ENCODE assay signal across 8 cellular contexts in genomic region chr6:28643017-28643740, GRCh38.
DNase-seq lines count a peak whose midpoint lies in the region; ATAC-seq and TF ChIP-seq lines count a peak whose summit lies in the region.

No MANE protein-coding gene starts in this region.

- POLR2A ChIA-PET in WTC11 (lab: Charles Lee): no interaction called here

- H3K4me3 Mint-ChIP-seq in WTC11 (peak overlapping the region; percentile 78), natural killer cell (no peak overlapping the region)

- ATAC-seq in WTC11: peak; percentile 88
- no peak for ATAC-seq in omental fat pad (ENCODE audit: low FRiP score)
- ATAC-seq in natural killer cell: no peak

- H3K4me1 Mint-ChIP-seq in WTC11 (0 out of 2 replicates have a peak, but pooled peaks cover 6% of the 10 kb centered on the region), natural killer cell (no peaks in the 10 kb centered on the region)

- TF ChIP-seq CTCF in WTC11 (IDR thresholded peaks at IDR 0.05) (no peak), omental fat pad (IDR thresholded peaks at IDR 0.05) (no peak), natural killer cell (IDR thresholded peaks at IDR 0.05) (no peak)

- CTCF ChIA-PET in WTC11 (lab: Charles Lee): interaction anchor here (0.7 kb wide), 1 partner anchor 8 kb away, joined by 3 read pairs; no protein-coding TSS in a partner anchor

- in situ Hi-C loops in KBM-7 (cut with MboI; ENCODE audit: low pct_unique_long_range_greater_than_20kb, low sequenced_read_pairs): no loop called here

- no peak overlapping the region for H3K27ac Mint-ChIP-seq in WTC11
- no peak overlapping the region for H3K27ac Mint-ChIP-seq in natural killer cell

- intact Hi-C loops in natural killer cell (cut with micrococcal nuclease): no loop called here

- peaks cover 12% of the 10 kb centered on the region; the same call in 1 of the 2 replicates for H3K9me3 Mint-ChIP-seq in WTC11
- no peaks in the 10 kb centered on the region for H3K9me3 Mint-ChIP-seq in natural killer cell

- H3K27me3 Mint-ChIP-seq in WTC11 (ENCODE audit: low read depth) (peaks cover 9% of the 10 kb centered on the region), natural killer cell (ENCODE audit: low read depth in 2 of 2) (peaks cover 26 to 33% of the 10 kb centered on the region in 2 donors)

- DNase-seq in EL: peak; percentile 87
- DNase-seq in KBM-7: peak; percentile 79
- DNase-seq in WTC11 (ENCODE audit: low spot score): peak; percentile 78
- DNase-seq in kidney glomerular epithelial cell (lab: John Stamatoyannopoulos, UW): peak; percentile 53
- DNase-seq in omental fat pad (ENCODE audit: low spot score): no peak
- DNase-seq in hepatic stellate cell (ENCODE audit: low spot score): no peak
- no peak for DNase-seq in natural killer cell
- DNase-seq in NCI-H128 (lab: John Stamatoyannopoulos, UW; ENCODE audit: unreplicated experiment): no peak

- H3K36me3 Mint-ChIP-seq in WTC11 (no peaks in the 10 kb centered on the region; the same call in 1 of the 2 replicates), natural killer cell (no peaks in the 10 kb centered on the region)

TF ChIP-seq in WTC11, 78 proteins besides CTCF, POLR2A, EP300 and RAD21:
- TF ChIP-seq SMAD3 (CRISPR knock-in tag; IDR thresholded peaks at IDR 0.05; ENCODE audit: borderline replicate concordance) (0 out of 2 replicates have a peak, but pooled peaks have one; percentile 50), EMX1 (CRISPR knock-in tag; IDR thresholded peaks at IDR 0.05) (0 out of 2 replicates have a peak, but pooled peaks have one; percentile 50), HMGA2 (CRISPR knock-in tag; IDR thresholded peaks at IDR 0.05) (no peak)
- TF ChIP-seq, protein P1, sequence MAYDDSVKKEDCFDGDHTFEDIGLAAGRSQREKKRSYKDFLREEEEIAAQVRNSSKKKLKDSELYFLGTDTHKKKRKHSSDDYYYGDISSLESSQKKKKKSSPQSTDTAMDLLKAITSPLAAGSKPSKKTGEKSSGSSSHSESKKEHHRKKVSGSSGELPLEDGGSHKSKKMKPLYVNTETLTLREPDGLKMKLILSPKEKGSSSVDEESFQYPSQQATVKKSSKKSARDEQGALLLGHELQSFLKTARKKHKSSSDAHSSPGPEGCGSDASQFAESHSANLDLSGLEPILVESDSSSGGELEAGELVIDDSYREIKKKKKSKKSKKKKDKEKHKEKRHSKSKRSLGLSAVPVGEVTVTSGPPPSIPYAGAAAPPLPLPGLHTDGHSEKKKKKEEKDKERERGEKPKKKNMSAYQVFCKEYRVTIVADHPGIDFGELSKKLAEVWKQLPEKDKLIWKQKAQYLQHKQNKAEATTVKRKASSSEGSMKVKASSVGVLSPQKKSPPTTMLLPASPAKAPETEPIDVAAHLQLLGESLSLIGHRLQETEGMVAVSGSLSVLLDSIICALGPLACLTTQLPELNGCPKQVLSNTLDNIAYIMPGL (CRISPR knock-in tag; IDR thresholded peaks at IDR 0.05): peak; percentile 18; the same call in 1 of the 2 replicates

Comparison
In these comparisons a context has a peak if more than half of its experiments do, and no peak if none do; other contexts are left out.
1. DNase-seq: peak in EL (single experiment), KBM-7 (single experiment), WTC11 (single experiment) and kidney glomerular epithelial cell (single experiment); none in omental fat pad (single experiment), hepatic stellate cell (single experiment), natural killer cell (single experiment) and NCI-H128 (single experiment).